ENCODE assay signal across 5 cellular contexts in genomic region chr20:37470190-37470589, GRCh38. TPM values are rescaled to one million over a fixed set of nuclear protein-coding genes. Genes with fewer than 3 reads are reported as not detected.
"Had no signal": no experiment of that assay in that cellular context is flagged by ENCODE, and none has a peak within 500 bp of the region (broad histone marks: within the 10 kb centered on the region; RNA-seq: fewer than 3 reads in every experiment).

No MANE protein-coding gene starts in this region.

RNA-seq across cellular contexts. Expression of gene NNAT, which starts 50.9 kb away (rescaled TPM):
- total RNA-seq: natural killer cell, osteoblast, pulmonary artery endothelial cell, right lobe of liver, smooth muscle cell had no signal
